ENCODE assay signal across 8 cellular contexts in the genomic region with DNA sequence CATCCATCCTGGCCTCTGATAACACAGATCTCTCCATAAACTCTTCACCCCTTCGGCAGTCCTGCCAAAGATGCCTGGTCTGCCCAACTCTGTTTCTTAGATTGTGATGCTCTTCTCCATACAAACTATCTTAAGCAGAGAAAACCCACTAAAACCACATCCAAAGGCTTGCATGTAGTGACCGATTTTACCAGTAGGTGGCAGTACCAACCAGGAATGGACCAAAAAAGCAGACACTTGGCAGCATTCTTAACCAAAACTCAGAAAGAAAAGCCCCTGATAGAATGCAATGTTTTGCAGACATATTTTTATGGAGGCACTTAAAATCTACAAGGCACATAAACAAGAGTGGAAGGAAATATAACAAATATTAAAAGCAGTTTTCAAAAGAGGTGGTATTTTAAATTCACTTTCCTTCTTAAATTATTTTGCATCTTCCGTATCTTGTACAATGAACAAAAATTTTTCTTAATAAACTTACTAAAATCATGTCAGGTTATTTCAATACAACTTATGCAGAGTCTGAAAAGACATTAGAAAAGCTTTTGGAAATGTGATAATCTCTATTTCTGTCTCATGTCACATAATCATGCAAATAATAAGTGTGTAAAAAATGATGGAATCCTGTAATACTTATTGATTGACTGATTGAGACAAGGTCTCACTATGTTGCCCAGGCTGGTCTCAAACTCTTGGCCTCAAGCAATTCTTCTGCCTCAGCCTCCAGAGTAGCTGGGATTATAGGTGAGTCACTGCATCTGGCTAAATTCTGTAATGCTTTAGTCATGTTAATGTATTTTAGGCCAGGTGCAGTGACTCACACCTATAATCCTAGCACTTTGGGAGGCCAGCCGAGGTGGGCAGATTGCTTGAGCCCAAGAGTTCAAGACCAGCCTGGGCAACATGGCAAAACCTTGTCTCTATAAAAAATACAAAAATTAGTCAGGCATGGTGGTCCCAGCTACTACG. TPM values are rescaled to one million over a fixed set of nuclear protein-coding genes. Genes with fewer than 3 reads are reported as not detected.
DNase-seq lines count a peak whose midpoint lies in the region; ATAC-seq and TF ChIP-seq lines count a peak whose summit lies in the region.

No MANE protein-coding gene starts in this region.

- peaks cover 0 to 53% of the 10 kb centered on the region in 2 donors for H3K36me3 ChIP-seq in gastroesophageal sphincter

- H3K27ac Mint-ChIP-seq in Calu3 (ENCODE audit: unreplicated experiment): no peak overlapping the region

- no peak for TF ChIP-seq EP300 in gastroesophageal sphincter (IDR thresholded peaks at IDR 0.05)

- no peaks in the 10 kb centered on the region for H3K4me1 Mint-ChIP-seq in Calu3 (ENCODE audit: low read depth, unreplicated experiment)

- H3K4me3 ChIP-seq in gastroesophageal sphincter: no peak overlapping the region

- no peak for TF ChIP-seq POLR2A in gastroesophageal sphincter (IDR thresholded peaks at IDR 0.05)

- no peaks in the 10 kb centered on the region for H3K4me1 ChIP-seq in gastroesophageal sphincter

- no peaks in the 10 kb centered on the region for H3K9me3 ChIP-seq in gastroesophageal sphincter

- ATAC-seq in gastroesophageal sphincter (peak; percentile 46), HG03196 (IDR thresholded peaks at IDR 0.05; ENCODE audit: unreplicated experiment) (no peak)

- in situ Hi-C loops in SK-MEL-5 (cut with HindIII; ENCODE audit: low pct_unique_long_range_greater_than_20kb, low sequenced_read_pairs): no loop called here

- H3K27me3 Mint-ChIP-seq in Calu3 (ENCODE audit: unreplicated experiment): no peaks in the 10 kb centered on the region

- peak; percentile 70 for DNase-seq in Calu3
- DNase-seq in HuH-7 (ENCODE audit: low spot score): peak; percentile 58
- peak; percentile 73 for DNase-seq in SK-MEL-5 (ENCODE audit: low read depth, low spot score)
- DNase-seq in activated naive CD4-positive, alpha-beta T cell (lab: John Stamatoyannopoulos, UW): peak; percentile 21 to 58 (median 36)
- DNase-seq in pons (ENCODE audit: low spot score): peak; percentile 82
- DNase-seq in posterior vena cava (ENCODE audit: low spot score): no peak

- CTCF ChIA-PET in Calu3 (lab: Charles Lee): no interaction called here

- H3K9me3 Mint-ChIP-seq in Calu3 (ENCODE audit: low read depth, unreplicated experiment): no peaks in the 10 kb centered on the region

- intact Hi-C loops in Calu3 (cut with micrococcal nuclease; ENCODE audit: unreplicated experiment) (loop anchor here (5.0 kb wide), 2 partner anchors 33 to 183 kb away; no protein-coding TSS in a partner anchor), posterior vena cava (cut with DNase I) (loop anchor here in 1 of 2 donors (2.0 kb wide), 1 partner anchor 92 kb away; no protein-coding TSS in a partner anchor)

- WGBS in gastroesophageal sphincter (ENCODE audit: low coverage in 1 of 2), 2 donors: 48 to 74% methylated on average over 3 to 4 of the region's 5 CpGs

- BruUV-seq in Calu3 (replicated peaks; lab: Mats Ljungman, UMichigan): no TSS peak

- no peak overlapping the region for H3K4me3 Mint-ChIP-seq in Calu3 (ENCODE audit: low read depth, unreplicated experiment)

- H3K36me3 Mint-ChIP-seq in Calu3 (ENCODE audit: insufficient read depth, unreplicated experiment): no peaks in the 10 kb centered on the region

- no peak overlapping the region for H3K27ac ChIP-seq in gastroesophageal sphincter

- TF ChIP-seq CTCF in Calu3 (IDR thresholded peaks at IDR 0.05; ENCODE audit: unreplicated experiment) (peak; percentile 72), gastroesophageal sphincter (IDR thresholded peaks at IDR 0.05) (peak; percentile 91 to 94 (median 93))

- H3K27me3 ChIP-seq in gastroesophageal sphincter: no peaks in the 10 kb centered on the region

RNA-seq across cellular contexts. Expression of gene LRP11, which starts 29.4 kb away (rescaled TPM):
- total RNA-seq in Calu3 (2022) (27.4 and 31.1 TPM in 2 replicates), gastroesophageal sphincter (10 to 100 TPM; 17.9 to 33.3 (median 29.6) TPM), posterior vena cava (10 to 100 TPM; 20.0 to 26.3 TPM)
- total RNA-seq in SK-MEL-5 (2014; rRNA removed; shearing (Covaris generic)): 25.5 and 27.3 TPM in 2 replicates
- polyA plus RNA-seq in SK-MEL-5 (2015; cell fraction: cytosol; rRNA removed): 29.9 and 36.8 TPM in 2 replicates
- polyA plus RNA-seq in SK-MEL-5 (2015; cell fraction: nucleus; rRNA removed): 13.4 and 18.6 TPM in 2 replicates
